ENCODE assay signal across 16 cellular contexts in the genomic region with DNA sequence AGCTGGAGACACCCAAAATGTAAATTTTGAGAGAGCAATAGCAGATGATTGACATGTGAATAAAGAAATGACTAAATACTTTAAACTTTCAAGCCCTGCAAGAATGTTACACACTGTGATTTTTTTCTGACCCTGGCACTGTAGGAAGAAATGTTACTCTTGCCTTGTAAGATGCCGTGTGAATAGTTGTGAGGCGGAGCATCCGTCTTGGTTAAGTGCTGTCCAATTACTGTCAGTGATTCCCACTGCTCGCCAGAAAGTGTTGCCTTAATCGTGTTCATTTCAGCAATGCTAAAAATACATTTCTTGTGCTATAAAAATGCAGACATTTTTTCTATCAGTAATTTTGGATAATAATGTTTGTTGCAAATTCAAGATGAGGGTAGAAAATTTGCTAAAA.
DNase-seq lines count a peak whose midpoint lies in the region; ATAC-seq and TF ChIP-seq lines count a peak whose summit lies in the region.
"Had no signal": no experiment of that assay in that cellular context is flagged by ENCODE, and none has a peak within 500 bp of the region (broad histone marks: within the 10 kb centered on the region; RNA-seq: fewer than 3 reads in every experiment).

No MANE protein-coding gene starts in this region.

- no peak overlapping the region for H4K8ac ChIP-seq in mesenchymal stem cell (ENCODE audit: low read length)

- H3K79me1 ChIP-seq in mesenchymal stem cell (replicated peaks; ENCODE audit: low read length, poor library complexity, severe bottlenecking) = no peaks in the 10 kb centered on the region

- ATAC-seq in SK-N-SH treated with all-trans-retinoic acid at 6 μM for 48 hours = no peak
- ATAC-seq in HG02610 (IDR thresholded peaks at IDR 0.05; ENCODE audit: unreplicated experiment) = no peak
- ATAC-seq: A549, HepG2 had no signal

- DNase-seq in SK-N-SH (no peak), epithelial cell of esophagus (ENCODE audit: low read depth) (peak; percentile 7), retinal pigment epithelial cell (ENCODE audit: low read depth) (peak; percentile 5), H4 (ENCODE audit: low spot score) (no peak), mesenchymal stem cell (no peak)
- DNase-seq: AML-193; Caco-2; CD4-positive, alpha-beta T cell; GM23248; HCEC 1CT had no signal

- no peak overlapping the region for H2BK120ac ChIP-seq in mesenchymal stem cell (ENCODE audit: low read depth, low read length)

- no peaks in the 10 kb centered on the region for H3K9me2 ChIP-seq in SK-N-SH

- POLR2A ChIA-PET in SK-N-SH (lab: Yijun Ruan, JAX) = no interaction called here

- H3K27ac ChIP-seq in SK-N-SH (ENCODE audit: low read depth in 2 of 2, low read length in 1 of 2) (no peak overlapping the region; a peak in 1 of 4 replicates), mesenchymal stem cell (ENCODE audit: low read length, poor library complexity, severe bottlenecking) (no peak overlapping the region)
- H3K27ac ChIP-seq: 22Rv1, A549, C4-2B, GM23248 had no signal

- H3K4me3 ChIP-seq in SK-N-SH (ENCODE audit: low read depth in 2 of 2, low read length in 1 of 2) (no peak overlapping the region), epithelial cell of esophagus (ENCODE audit: low read length) (no peak overlapping the region), retinal pigment epithelial cell (ENCODE audit: low read length) (no peak overlapping the region), mesenchymal stem cell (ENCODE audit: insufficient read depth in 1 of 2, low read depth in 1 of 2, low read length in 2 of 2) (no peak overlapping the region)
- H3K4me3 ChIP-seq: A549, GM23248 had no signal

- H3K9me3 ChIP-seq in SK-N-SH (0 out of 2 replicates have a peak, but pooled peaks cover 9% of the 10 kb centered on the region), mesenchymal stem cell (ENCODE audit: control insufficient read depth, low read length) (no peaks in the 10 kb centered on the region)
- H3K9me3 ChIP-seq: A549, Caco-2 had no signal

- no peak overlapping the region for H2AK5ac ChIP-seq in mesenchymal stem cell (ENCODE audit: low read length, severe bottlenecking)

- no peak overlapping the region for H2AFZ ChIP-seq in SK-N-SH (ENCODE audit: low read depth)
- no peak overlapping the region for H2AFZ ChIP-seq in mesenchymal stem cell (ENCODE audit: low read depth, low read length)
- H2AFZ ChIP-seq: GM23248 had no signal

- H3K36me3 ChIP-seq in SK-N-SH (replicated peaks in 1 of 2; ENCODE audit: control insufficient read depth in 1 of 2, insufficient read depth in 2 of 2, low read length in 1 of 2) (no peaks in the 10 kb centered on the region), mesenchymal stem cell (ENCODE audit: control insufficient read depth in 1 of 2, insufficient read depth in 2 of 2, low read depth in 1 of 2, low read length in 2 of 2) (no peaks in the 10 kb centered on the region)

- 78% methylated on average over 5 of the region's 5 CpGs for WGBS in SK-N-SH (ENCODE audit: low lambda C conversion rate)
- WGBS in mesenchymal stem cell = 94% methylated on average over 4 of the region's 5 CpGs

- no peak overlapping the region for H3K18ac ChIP-seq in mesenchymal stem cell (ENCODE audit: low read depth in 1 of 2, low read length in 2 of 2)

- no peak overlapping the region for H3K14ac ChIP-seq in mesenchymal stem cell (ENCODE audit: low read length in 2 of 2)

- no peak for TF ChIP-seq EP300 in SK-N-SH (IDR thresholded peaks at IDR 0.05; ENCODE audit: borderline replicate concordance in 1 of 2, low read depth in 1 of 2, low read length in 1 of 2)

- no peak for TF ChIP-seq CTCF in SK-N-SH (IDR thresholded peaks at IDR 0.05)
- TF ChIP-seq CTCF in epithelial cell of esophagus (IDR thresholded peaks at IDR 0.05; ENCODE audit: insufficient read depth, low read depth, low read length, missing control alignments) = no peak
- no peak for TF ChIP-seq CTCF in retinal pigment epithelial cell (conservative IDR thresholded peaks at IDR 0.05; ENCODE audit: low read depth, low read length)

- H2BK15ac ChIP-seq in mesenchymal stem cell (ENCODE audit: low read depth, poor library complexity, severe bottlenecking) = no peak overlapping the region

- H3K27me3 ChIP-seq in SK-N-SH (ENCODE audit: insufficient read depth) (no peaks in the 10 kb centered on the region), mesenchymal stem cell (ENCODE audit: control insufficient read depth in 1 of 2, insufficient read depth in 1 of 2, low read length in 2 of 2) (no peaks in the 10 kb centered on the region)

- TF ChIP-seq RAD21 in SK-N-SH (IDR thresholded peaks at IDR 0.05; ENCODE audit: low read length) = no peak

- H3K4me2 ChIP-seq in SK-N-SH = no peak overlapping the region
- no peak overlapping the region for H3K4me2 ChIP-seq in mesenchymal stem cell (ENCODE audit: low read length, poor library complexity, severe bottlenecking)
- H3K4me2 ChIP-seq: A549 had no signal

- H4K20me1 ChIP-seq in SK-N-SH (ENCODE audit: insufficient read depth) = no peaks in the 10 kb centered on the region

- no peak overlapping the region for H3K4ac ChIP-seq in mesenchymal stem cell (ENCODE audit: low read depth in 1 of 2, low read length in 2 of 2)

- H3K9ac ChIP-seq in SK-N-SH (no peak overlapping the region), mesenchymal stem cell (ENCODE audit: low read length) (no peak overlapping the region)
- H3K9ac ChIP-seq: GM23248 had no signal

- no peak overlapping the region for H2BK12ac ChIP-seq in mesenchymal stem cell (ENCODE audit: low read length in 2 of 2)

- no peak overlapping the region for H2BK5ac ChIP-seq in mesenchymal stem cell (ENCODE audit: low read depth, low read length, poor library complexity, severe bottlenecking)

- H3F3A ChIP-seq in SK-N-SH (replicated peaks; ENCODE audit: insufficient read depth) = no peaks in the 10 kb centered on the region

- no peak overlapping the region for H3K23ac ChIP-seq in mesenchymal stem cell (ENCODE audit: low read length in 2 of 2)

- H3K79me2 ChIP-seq in SK-N-SH (ENCODE audit: insufficient read depth) = no peaks in the 10 kb centered on the region

- H3K4me1 ChIP-seq in SK-N-SH (ENCODE audit: control insufficient read depth in 1 of 2, insufficient read depth in 2 of 2, low read depth in 1 of 2, low read length in 1 of 2) (peaks cover 0 to 9% of the 10 kb centered on the region in 2 experiments; a peak in 2 of 4 replicates), mesenchymal stem cell (ENCODE audit: control insufficient read depth, insufficient read depth, low read depth, low read length) (no peaks in the 10 kb centered on the region)
- H3K4me1 ChIP-seq: A549, Caco-2 had no signal

- CTCF ChIA-PET in SK-N-SH (lab: Yijun Ruan, JAX) = no interaction called here

- H4K91ac ChIP-seq in mesenchymal stem cell (ENCODE audit: low read length) = no peak overlapping the region

TF ChIP-seq in SK-N-SH treated with all-trans-retinoic acid at 6 μM for 48 hours, 23 proteins besides CTCF, POLR2A, EP300 and RAD21:
- no peak for TF ChIP-seq TSHZ2 (CRISPR knock-in tag; IDR thresholded peaks at IDR 0.05)
- TF ChIP-seq ISL1 (CRISPR knock-in tag; IDR thresholded peaks at IDR 0.05) = peak; percentile 21; the same call in 1 of the 2 replicates

TF ChIP-seq in SK-N-SH, 30 proteins besides CTCF, POLR2A, EP300 and RAD21:
- no peak for TF ChIP-seq RCOR1 (IDR thresholded peaks at IDR 0.05; ENCODE audit: low read length)
- no peak for TF ChIP-seq USF1 (IDR thresholded peaks at IDR 0.05; ENCODE audit: borderline replicate concordance, low read depth)
- no peak for TF ChIP-seq ELF1 (IDR thresholded peaks at IDR 0.05)
- no peak for TF ChIP-seq PBX3 (IDR thresholded peaks at IDR 0.05)
- TF ChIP-seq MEF2A (IDR thresholded peaks at IDR 0.05; ENCODE audit: borderline replicate concordance, low read depth) = no peak
- TF ChIP-seq, protein P1, sequence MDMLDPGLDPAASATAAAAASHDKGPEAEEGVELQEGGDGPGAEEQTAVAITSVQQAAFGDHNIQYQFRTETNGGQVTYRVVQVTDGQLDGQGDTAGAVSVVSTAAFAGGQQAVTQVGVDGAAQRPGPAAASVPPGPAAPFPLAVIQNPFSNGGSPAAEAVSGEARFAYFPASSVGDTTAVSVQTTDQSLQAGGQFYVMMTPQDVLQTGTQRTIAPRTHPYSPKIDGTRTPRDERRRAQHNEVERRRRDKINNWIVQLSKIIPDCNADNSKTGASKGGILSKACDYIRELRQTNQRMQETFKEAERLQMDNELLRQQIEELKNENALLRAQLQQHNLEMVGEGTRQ (IDR thresholded peaks at IDR 0.05; ENCODE audit: borderline replicate concordance, low read depth, low read length) = no peak
- TF ChIP-seq MAX (IDR thresholded peaks at IDR 0.05; ENCODE audit: low read depth) = no peak
- no peak for TF ChIP-seq GATA2 (CRISPR knock-in tag; IDR thresholded peaks at IDR 0.05)
- TF ChIP-seq SIN3A (IDR thresholded peaks at IDR 0.05; ENCODE audit: borderline replicate concordance, low read depth, low read length) = no peak
- TF ChIP-seq SMC3 (IDR thresholded peaks at IDR 0.05; ENCODE audit: low read depth, low read length) = no peak
- no peak for TF ChIP-seq TEAD4 (IDR thresholded peaks at IDR 0.05; ENCODE audit: borderline replicate concordance, insufficient read depth)
- no peak for TF ChIP-seq EZH2phosphoT487 (IDR thresholded peaks at IDR 0.05; ENCODE audit: borderline replicate concordance, low read depth)
- no peak for TF ChIP-seq TAF1 (IDR thresholded peaks at IDR 0.05; ENCODE audit: borderline replicate concordance, low read depth, low read length)
- no peak for TF ChIP-seq MXI1 (IDR thresholded peaks at IDR 0.05; ENCODE audit: low read depth, low read length)
- TF ChIP-seq POLR2AphosphoS5 (IDR thresholded peaks at IDR 0.05; ENCODE audit: low read depth, low read length) = no peak

Comparison
In these comparisons a context has a peak if more than half of its experiments do, and no peak if none do; other contexts are left out.
1. DNase-seq: peak in epithelial cell of esophagus (single experiment) and retinal pigment epithelial cell (single experiment); none in SK-N-SH (single experiment), H4 (single experiment) and mesenchymal stem cell (single experiment).